ENCODE assay signal across 21 cellular contexts in the genomic region with DNA sequence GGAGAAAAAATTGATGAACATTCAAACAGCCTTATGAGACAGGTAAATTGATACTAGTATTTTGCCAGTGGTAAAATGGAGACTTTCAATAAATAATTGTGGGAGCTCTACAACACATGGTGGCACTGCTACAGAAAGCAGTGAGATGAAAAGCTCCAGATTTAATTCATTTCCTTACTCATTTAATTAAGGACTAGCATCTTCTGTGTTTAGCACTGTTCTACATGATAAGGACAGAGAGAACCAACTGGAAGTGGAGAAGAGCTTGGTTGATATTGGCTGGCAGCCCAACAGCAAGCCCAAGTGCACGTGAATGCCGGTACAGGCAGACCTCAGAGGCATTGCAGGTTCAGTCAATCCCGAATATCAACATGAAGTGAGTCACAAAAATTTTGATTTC.
"Had no signal": no experiment of that assay in that cellular context is flagged by ENCODE, and none has a peak within 500 bp of the region (broad histone marks: within the 10 kb centered on the region; RNA-seq: fewer than 3 reads in every experiment).

No MANE protein-coding gene starts in this region.

- H3K9me3 ChIP-seq: colonic mucosa, esophagus squamous epithelium, gastrocnemius medialis, lower lobe of right lung had no signal

- H3K9me3 Mint-ChIP-seq: effector memory CD8-positive, alpha-beta T cell had no signal

- H3K36me3 Mint-ChIP-seq: mesothelial cell of epicardium; naive thymus-derived CD4-positive, alpha-beta T cell had no signal

- DNase-seq: colonic mucosa; cortex of kidney; effector CD8-positive, alpha-beta T cell; effector memory CD8-positive, alpha-beta T cell; endodermal cell; esophagus squamous epithelium; foreskin fibroblast; foreskin melanocyte; gastrocnemius medialis; glutamatergic neuron; hippocampal formation; left cardiac atrium; left lung; left ventricle myocardium superior; lower lobe of right lung; mesenchymal stem cell; mucosa of descending colon; naive thymus-derived CD4-positive, alpha-beta T cell had no signal

- H3K4me3 ChIP-seq: colonic mucosa, esophagus squamous epithelium, gastrocnemius medialis, heart right ventricle, left lung, lower lobe of right lung, mucosa of descending colon had no signal

- H3K4me1 ChIP-seq: colonic mucosa, esophagus squamous epithelium, gastrocnemius medialis, heart right ventricle, left lung, lower lobe of right lung had no signal

- ATAC-seq: effector memory CD8-positive, alpha-beta T cell; gastrocnemius medialis; heart right ventricle; left cardiac atrium; left lung; left ventricle myocardium superior; lower lobe of right lung; mucosa of descending colon; naive thymus-derived CD4-positive, alpha-beta T cell had no signal

- H3K36me3 ChIP-seq: colonic mucosa, esophagus squamous epithelium, gastrocnemius medialis, heart right ventricle, left lung, lower lobe of right lung had no signal

- H3K27me3 ChIP-seq: colonic mucosa, esophagus squamous epithelium, gastrocnemius medialis had no signal

- H3K27ac Mint-ChIP-seq: dendritic cell treated with granulocyte-macrophage colony-stimulating factor and Interleukin-4, amounts not matched to agents 40 ng/mL and 50 ng/mL, for 4 days; effector memory CD8-positive, alpha-beta T cell; endodermal cell; mesothelial cell of epicardium; naive thymus-derived CD4-positive, alpha-beta T cell had no signal
